ENCODE assay signal across 20 cellular contexts in genomic region chr15:59317211-59317610, GRCh38. TPM values are rescaled to one million over a fixed set of nuclear protein-coding genes. Genes with fewer than 3 reads are reported as not detected.
"Had no signal": no experiment of that assay in that cellular context is flagged by ENCODE, and none has a peak within 500 bp of the region (broad histone marks: within the 10 kb centered on the region; RNA-seq: fewer than 3 reads in every experiment).

No MANE protein-coding gene starts in this region.

- FAIRE-seq: colon, pancreas had no signal

- ATAC-seq: activated CD4-positive, CD25-positive, alpha-beta regulatory T cell treated with anti-CD3 and anti-CD28 coated beads, Interleukin-2, amount 50 U/mL, for 24 hours; activated CD8-positive, alpha-beta T cell treated with anti-CD3 and anti-CD28 coated beads, Interleukin-2, amount 10 ng/mL, durations not matched to agents 7 days and 5 days; gastroesophageal sphincter; naive thymus-derived CD4-positive, alpha-beta T cell; pancreas had no signal

- H3K4me3 Mint-ChIP-seq: activated CD4-positive, alpha-beta T cell treated with anti-CD3 and anti-CD28 coated beads, Interleukin-2, amount 10 ng/mL, durations not matched to agents 7 days and 5 days; activated CD8-positive, alpha-beta T cell treated with anti-CD3 and anti-CD28 coated beads, Interleukin-2, amount 10 ng/mL, durations not matched to agents 7 days and 5 days; activated naive CD4-positive, alpha-beta T cell treated with anti-CD3 and anti-CD28 coated beads for 36 hours; activated T-cell treated with anti-CD3 and anti-CD28 coated beads, Interleukin-2, amount 50 U/mL, for 24 hours; naive thymus-derived CD4-positive, alpha-beta T cell had no signal

- H3K27ac ChIP-seq: brain microvascular endothelial cell, gastroesophageal sphincter, pancreas had no signal

- H3K36me3 ChIP-seq: brain microvascular endothelial cell, gastroesophageal sphincter, pancreas, tibial nerve, uterus had no signal

- H3K9me3 ChIP-seq: gastroesophageal sphincter, pancreas, uterus had no signal

- H3K27me3 Mint-ChIP-seq: activated T-cell treated with anti-CD3 and anti-CD28 coated beads, Interleukin-2, amount 50 U/mL, for 24 hours had no signal

- H3K27ac Mint-ChIP-seq: activated CD4-positive, alpha-beta T cell treated with anti-CD3 and anti-CD28 coated beads, Interleukin-2, amount 10 ng/mL, durations not matched to agents 7 days and 5 days; activated CD8-positive, alpha-beta T cell treated with anti-CD3 and anti-CD28 coated beads, Interleukin-2, amount 10 ng/mL, durations not matched to agents 7 days and 5 days; activated naive CD4-positive, alpha-beta T cell treated with anti-CD3 and anti-CD28 coated beads for 36 hours; activated T-cell treated with anti-CD3 and anti-CD28 coated beads, Interleukin-2, amount 50 U/mL, for 24 hours had no signal

- DNase-seq: activated CD4-positive, alpha-beta T cell treated with anti-CD3 and anti-CD28 coated beads, Interleukin-2, amount 10 ng/mL, durations not matched to agents 7 days and 5 days; activated CD8-positive, alpha-beta T cell treated with anti-CD3 and anti-CD28 coated beads, Interleukin-2, amount 10 ng/mL, durations not matched to agents 7 days and 5 days; activated naive CD4-positive, alpha-beta T cell treated with anti-CD3 and anti-CD28 coated beads for 36 hours; activated T-cell treated with anti-CD3 and anti-CD28 coated beads, Interleukin-2, amount 50 U/mL, for 24 hours; anterior cingulate cortex; brain microvascular endothelial cell; central memory CD4-positive, alpha-beta T cell; immature natural killer cell; kidney glomerular epithelial cell; mesendoderm; naive thymus-derived CD4-positive, alpha-beta T cell; pancreas; stimulated activated CD8-positive, alpha-beta memory T cell treated with anti-CD3 and anti-CD28 coated beads, Interleukin-4, amount 100 ng/mL, for 48 hours; stimulated activated naive CD4-positive, alpha-beta T cell treated with Interleukin-2 at 50 U/mL for 16 hours; T1000; uterus had no signal

- H3K4me3 ChIP-seq: gastroesophageal sphincter, pancreas, tibial nerve, uterus had no signal

- H3K36me3 Mint-ChIP-seq: immature natural killer cell had no signal

- H3K27me3 ChIP-seq: brain microvascular endothelial cell, gastroesophageal sphincter, pancreas, tibial nerve, uterus had no signal

RNA-seq across cellular contexts. Expression of gene MYO1E, which starts 55.5 kb away (rescaled TPM):
- polyA plus RNA-seq: naive thymus-derived CD4-positive, alpha-beta T cell had no signal
